ENCODE assay signal across 27 cellular contexts in genomic region chr1:4128616-4129015, GRCh38.
"Had no signal": no experiment of that assay in that cellular context is flagged by ENCODE, and none has a peak within 500 bp of the region (broad histone marks: within the 10 kb centered on the region; RNA-seq: fewer than 3 reads in every experiment).

No MANE protein-coding gene starts in this region.

- H3K27ac Mint-ChIP-seq: immature natural killer cell; mesothelial cell of epicardium; naive thymus-derived CD4-positive, alpha-beta T cell; nephron; stimulated activated effector memory CD8-positive, alpha-beta T cell treated with anti-CD3 and anti-CD28 coated beads, Interleukin-12 subunit alpha, Interleukin-12 subunit beta, amount 100 ng/mL, for 72 hours; type B pancreatic cell had no signal

- H3K36me3 ChIP-seq: left lung, neutrophil, ovary, prostate gland, tibial nerve, vagina had no signal

- H3K27me3 Mint-ChIP-seq: stimulated activated naive CD8-positive, alpha-beta T cell treated with anti-CD3 and anti-CD28 coated beads, Interleukin-15, amount 100 ng/mL, for 72 hours had no signal

- H3K4me3 ChIP-seq: left lung, lung, ovary, prostate gland, skin epidermis, tibial nerve, vagina had no signal

- ATAC-seq: left colon; left lung; naive thymus-derived CD4-positive, alpha-beta T cell; right cardiac atrium; sciatic nerve; stimulated activated effector memory CD8-positive, alpha-beta T cell treated with anti-CD3 and anti-CD28 coated beads, Interleukin-12 subunit alpha, Interleukin-12 subunit beta, amount 100 ng/mL, for 72 hours; stimulated activated naive CD8-positive, alpha-beta T cell treated with anti-CD3 and anti-CD28 coated beads, Interleukin-15, amount 100 ng/mL, for 72 hours had no signal

- H3K4me1 ChIP-seq: left lung, prostate gland, tibial nerve, vagina had no signal

- H3K36me3 Mint-ChIP-seq: immature natural killer cell; mesothelial cell of epicardium; naive thymus-derived CD4-positive, alpha-beta T cell; stimulated activated effector memory CD8-positive, alpha-beta T cell treated with anti-CD3 and anti-CD28 coated beads, Interleukin-12 subunit alpha, Interleukin-12 subunit beta, amount 100 ng/mL, for 72 hours; type B pancreatic cell had no signal

- H3K9me3 Mint-ChIP-seq: mesothelial cell of epicardium; nephron; neural crest cell; stimulated activated effector memory CD8-positive, alpha-beta T cell treated with anti-CD3 and anti-CD28 coated beads, Interleukin-12 subunit alpha, Interleukin-12 subunit beta, amount 100 ng/mL, for 72 hours; stimulated activated naive CD8-positive, alpha-beta T cell treated with anti-CD3 and anti-CD28 coated beads, Interleukin-15, amount 100 ng/mL, for 72 hours; type B pancreatic cell had no signal

- H3K9me3 ChIP-seq: left lung, neutrophil, ovary, prostate gland, vagina had no signal

- H3K27me3 ChIP-seq: neutrophil, ovary, tibial nerve, vagina had no signal

- H3K4me1 Mint-ChIP-seq: immature natural killer cell; mesothelial cell of epicardium; naive thymus-derived CD4-positive, alpha-beta T cell; nephron; stimulated activated effector memory CD8-positive, alpha-beta T cell treated with anti-CD3 and anti-CD28 coated beads, Interleukin-12 subunit alpha, Interleukin-12 subunit beta, amount 100 ng/mL, for 72 hours; stimulated activated naive CD8-positive, alpha-beta T cell treated with anti-CD3 and anti-CD28 coated beads, Interleukin-15, amount 100 ng/mL, for 72 hours had no signal

- H3K4me3 Mint-ChIP-seq: immature natural killer cell; mesothelial cell of epicardium; naive thymus-derived CD4-positive, alpha-beta T cell; nephron; neural crest cell; stimulated activated effector memory CD8-positive, alpha-beta T cell treated with anti-CD3 and anti-CD28 coated beads, Interleukin-12 subunit alpha, Interleukin-12 subunit beta, amount 100 ng/mL, for 72 hours; stimulated activated naive CD8-positive, alpha-beta T cell treated with anti-CD3 and anti-CD28 coated beads, Interleukin-15, amount 100 ng/mL, for 72 hours; type B pancreatic cell had no signal

- H3K27ac ChIP-seq: left lung, neutrophil, ovary, prostate gland, skin epidermis, tibial nerve, vagina had no signal

- DNase-seq: hypothalamus; immature natural killer cell; kidney; left colon; mesendoderm; naive thymus-derived CD4-positive, alpha-beta T cell; occipital lobe; ovary; retina; right cardiac atrium; stimulated activated CD4-positive, alpha-beta T cell treated with anti-CD3 and anti-CD28 coated beads, Interleukin-4, amount 100 ng/mL, for 24 hours; stimulated activated naive CD4-positive, alpha-beta T cell treated with Interleukin-2 at 50 U/mL for 16 hours; stimulated activated naive CD8-positive, alpha-beta T cell treated with anti-CD3 and anti-CD28 coated beads, Interleukin-15, amount 100 ng/mL, for 72 hours; substantia nigra had no signal
